18 cellular contexts compared by ENCODE assay signal in the genomic region with DNA sequence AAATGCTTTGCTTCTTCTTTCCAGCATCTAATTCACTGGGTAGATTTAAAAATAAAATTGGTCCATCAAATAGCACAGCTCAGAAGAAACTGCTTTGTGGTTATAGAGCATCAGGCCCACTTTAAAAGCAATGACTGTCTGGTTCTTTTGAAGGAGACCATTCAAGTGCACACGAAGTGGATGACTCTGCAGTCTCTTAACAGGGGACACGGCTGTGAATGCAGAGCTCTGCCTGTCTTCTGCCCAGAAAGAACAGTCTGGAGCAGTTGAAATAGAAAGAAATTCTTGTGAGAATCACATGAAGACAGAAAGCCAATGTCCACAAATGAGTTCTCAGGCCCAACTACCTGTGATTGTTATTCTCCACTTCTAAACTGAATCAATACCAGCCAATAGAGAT.
"Had no signal": no experiment of that assay in that cellular context is flagged by ENCODE, and none has a peak within 500 bp of the region (broad histone marks: within the 10 kb centered on the region; RNA-seq: fewer than 3 reads in every experiment).

No MANE protein-coding gene starts in this region.

- H3K4me1 Mint-ChIP-seq: memory B cell; natural killer cell; stimulated activated naive CD8-positive, alpha-beta T cell treated with anti-CD3 and anti-CD28 coated beads, Interleukin-15, amount 100 ng/mL, for 72 hours had no signal

- H3K27ac Mint-ChIP-seq: activated CD8-positive, alpha-beta T cell treated with anti-CD3 and anti-CD28 coated beads for 36 hours; activated naive CD4-positive, alpha-beta T cell treated with anti-CD3 and anti-CD28 coated beads, Interleukin-2, amount 50 U/mL, for 72 hours; memory B cell; natural killer cell; stimulated activated naive CD8-positive, alpha-beta T cell treated with anti-CD3 and anti-CD28 coated beads, Interleukin-15, amount 100 ng/mL, for 72 hours; WTC11 had no signal

- H3K9me3 Mint-ChIP-seq: activated CD8-positive, alpha-beta T cell treated with anti-CD3 and anti-CD28 coated beads for 36 hours; activated T-cell treated with anti-CD3 and anti-CD28 coated beads, Interleukin-2, amount 50 U/mL, for 4 hours; WTC11 had no signal

- H3K27me3 Mint-ChIP-seq: activated CD8-positive, alpha-beta T cell treated with anti-CD3 and anti-CD28 coated beads for 36 hours; memory B cell; stimulated activated naive CD8-positive, alpha-beta T cell treated with anti-CD3 and anti-CD28 coated beads, Interleukin-15, amount 100 ng/mL, for 72 hours had no signal

- H3K4me3 Mint-ChIP-seq: activated CD8-positive, alpha-beta T cell treated with anti-CD3 and anti-CD28 coated beads for 36 hours; activated T-cell treated with anti-CD3 and anti-CD28 coated beads, Interleukin-2, amount 50 U/mL, for 4 hours; memory B cell; natural killer cell; stimulated activated naive CD8-positive, alpha-beta T cell treated with anti-CD3 and anti-CD28 coated beads, Interleukin-15, amount 100 ng/mL, for 72 hours; WTC11 had no signal

- ATAC-seq: activated CD8-positive, alpha-beta T cell treated with anti-CD3 and anti-CD28 coated beads for 36 hours; activated naive CD4-positive, alpha-beta T cell treated with anti-CD3 and anti-CD28 coated beads, Interleukin-2, amount 50 U/mL, for 72 hours; activated T-cell treated with anti-CD3 and anti-CD28 coated beads, Interleukin-2, amount 50 U/mL, for 4 hours; gastroesophageal sphincter; natural killer cell; psoas muscle; right lobe of liver; stimulated activated naive CD8-positive, alpha-beta T cell treated with anti-CD3 and anti-CD28 coated beads, Interleukin-15, amount 100 ng/mL, for 72 hours; WTC11 had no signal

- H3K27me3 ChIP-seq: colonic mucosa, gastroesophageal sphincter, right lobe of liver, spleen, testis had no signal

- DNase-seq: activated CD4-positive, alpha-beta T cell treated with anti-CD3 and anti-CD28 coated beads for 48 hours; activated CD8-positive, alpha-beta T cell treated with anti-CD3 and anti-CD28 coated beads for 36 hours; activated effector memory CD4-positive, alpha-beta T cell treated with anti-CD3 and anti-CD28 coated beads, Interleukin-2, amount 50 U/mL, for 16 hours; activated T-cell treated with anti-CD3 and anti-CD28 coated beads, Interleukin-2, amount 50 U/mL, for 4 hours; central memory CD4-positive, alpha-beta T cell; colonic mucosa; left ventricle myocardium inferior; natural killer cell; psoas muscle; right lobe of liver; spleen; stimulated activated naive CD8-positive, alpha-beta T cell treated with anti-CD3 and anti-CD28 coated beads, Interleukin-15, amount 100 ng/mL, for 72 hours; T-helper 2 cell; testis had no signal

- H3K36me3 Mint-ChIP-seq: activated naive CD4-positive, alpha-beta T cell treated with anti-CD3 and anti-CD28 coated beads, Interleukin-2, amount 50 U/mL, for 72 hours; memory B cell; natural killer cell; WTC11 had no signal

- H3K27ac ChIP-seq: colonic mucosa, left ventricle myocardium inferior, psoas muscle, right lobe of liver, spleen, testis had no signal

- H3K9me3 ChIP-seq: colonic mucosa, gastroesophageal sphincter, left ventricle myocardium inferior, psoas muscle, right lobe of liver, spleen, testis had no signal
